ENCODE assay signal across 1 cellular context in genomic region chr6:45586216-45587171, GRCh38.
TF ChIP-seq lines count a peak whose summit lies in the region.

No MANE protein-coding gene starts in this region.

TF ChIP-seq in GM23338, 12 proteins besides CTCF, POLR2A, EP300 and RAD21 (continued from another document):
- TF ChIP-seq ZNF462 (CRISPR knock-in tag; IDR thresholded peaks at IDR 0.05): no peak
- no peak for TF ChIP-seq REST (IDR thresholded peaks at IDR 0.05; ENCODE audit: unreplicated experiment)
- no peak for TF ChIP-seq EZH2phosphoT487 (IDR thresholded peaks at IDR 0.05; ENCODE audit: unreplicated experiment)
- no peak for TF ChIP-seq ZNF331 (CRISPR knock-in tag; IDR thresholded peaks at IDR 0.05; ENCODE audit: low read depth)
- no peak for TF ChIP-seq CREB1 (CRISPR knock-in tag; IDR thresholded peaks at IDR 0.05; ENCODE audit: low read depth)
- no peak for TF ChIP-seq ETS1 (IDR thresholded peaks at IDR 0.05)
- TF ChIP-seq EZH2 (IDR thresholded peaks at IDR 0.05; ENCODE audit: low read depth, unreplicated experiment): no peak
TF ChIP-seq in GM23338: peak in this region for 0.
